ENCODE assay signal across 1 cellular context in the genomic region with DNA sequence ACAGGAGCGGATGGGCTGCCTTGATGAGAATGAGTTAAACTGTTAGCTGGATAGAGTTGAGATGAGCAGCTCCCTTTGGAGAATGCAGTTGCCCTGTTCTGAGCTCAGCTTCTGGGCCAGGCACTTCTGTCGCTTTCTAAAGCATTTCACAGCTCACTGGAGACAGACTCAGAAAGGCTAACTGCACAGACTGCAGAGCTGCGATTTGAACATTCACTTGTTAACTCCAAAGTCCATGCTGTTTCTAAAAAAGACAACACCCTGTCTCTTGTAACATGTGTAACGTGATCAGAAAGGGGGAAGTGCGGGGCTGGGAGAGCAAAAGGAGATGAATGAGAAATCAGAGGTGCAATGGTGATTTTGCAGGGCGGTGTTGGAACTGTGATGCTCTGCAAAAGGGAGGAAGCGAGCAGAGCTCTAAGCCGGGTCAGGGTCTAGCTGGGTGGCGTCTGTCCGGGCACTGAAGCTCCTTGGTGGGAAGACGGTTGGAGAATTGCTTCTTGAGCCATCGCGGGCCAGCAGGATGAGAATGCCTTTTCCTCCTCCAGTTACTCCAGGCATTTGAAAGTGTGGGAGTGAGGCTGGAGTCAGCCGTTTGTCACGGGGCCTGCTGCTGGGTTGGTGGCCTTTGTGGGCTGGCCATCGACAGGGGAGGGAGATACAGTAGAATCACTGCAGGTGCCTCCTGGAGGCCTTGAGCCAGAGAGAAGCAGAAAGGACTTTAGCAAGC.
TF ChIP-seq lines count a peak whose summit lies in the region.

No MANE protein-coding gene starts in this region.

TF ChIP-seq in HEK293T, 16 proteins besides CTCF, POLR2A, EP300 and RAD21 (continued from another document):
- TF ChIP-seq PKNOX1 (IDR thresholded peaks at IDR 0.05) = no peak
- no peak for TF ChIP-seq ELF4 (IDR thresholded peaks at IDR 0.05)
- TF ChIP-seq HDGF (IDR thresholded peaks at IDR 0.05; ENCODE audit: borderline replicate concordance) = no peak
- TF ChIP-seq TARDBP (IDR thresholded peaks at IDR 0.05) = no peak
- no peak for TF ChIP-seq FOXM1 (IDR thresholded peaks at IDR 0.05; ENCODE audit: borderline replicate concordance)
- TF ChIP-seq NFRKB (IDR thresholded peaks at IDR 0.05) = no peak
- TF ChIP-seq ZNF384 (IDR thresholded peaks at IDR 0.05) = no peak
- no peak for TF ChIP-seq FOXK2 (IDR thresholded peaks at IDR 0.05)
- no peak for TF ChIP-seq FOXA1 (IDR thresholded peaks at IDR 0.05)
- no peak for TF ChIP-seq CTBP1 (IDR thresholded peaks at IDR 0.05; ENCODE audit: borderline replicate concordance)
